ENCODE assay signal across 29 cellular contexts in the genomic region with DNA sequence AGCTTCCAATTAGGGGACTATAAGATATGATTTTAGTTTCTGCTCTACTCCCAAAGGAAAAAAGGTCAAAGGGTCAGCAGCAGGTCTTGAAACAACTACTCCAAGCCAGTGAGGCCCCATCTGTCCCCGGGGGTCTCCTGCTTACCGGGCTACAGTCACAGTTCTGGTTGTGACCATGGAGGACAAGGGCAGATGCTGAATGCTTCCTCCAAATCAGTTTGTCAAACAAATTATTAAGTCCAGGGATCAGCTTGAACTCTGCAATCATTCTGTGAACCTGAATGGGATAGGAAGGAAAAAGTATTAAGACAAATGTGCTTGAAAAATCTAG.
DNase-seq lines count a peak whose midpoint lies in the region; ATAC-seq and TF ChIP-seq lines count a peak whose summit lies in the region.
"Had no signal": no experiment of that assay in that cellular context is flagged by ENCODE, and none has a peak within 500 bp of the region (broad histone marks: within the 10 kb centered on the region; RNA-seq: fewer than 3 reads in every experiment).

No MANE protein-coding gene starts in this region.

- no peaks in the 10 kb centered on the region for H3K9me2 ChIP-seq in PC-9 (ENCODE audit: insufficient read depth)

- no peak for TF ChIP-seq POLR2A in body of pancreas (IDR thresholded peaks at IDR 0.05)

- no peak overlapping the region for H3K4me2 ChIP-seq in PC-9
- H3K4me2 ChIP-seq: GM23338, neural progenitor cell, smooth muscle cell had no signal

- peaks cover 21% of the 10 kb centered on the region for H3K36me3 Mint-ChIP-seq in activated naive CD8-positive, alpha-beta T cell treated with anti-CD3 and anti-CD28 coated beads, Interleukin-2, amount 50 U/mL, for 24 hours (ENCODE audit: low read depth)
- peaks cover 9% of the 10 kb centered on the region for H3K36me3 Mint-ChIP-seq in activated naive CD8-positive, alpha-beta T cell treated with anti-CD3 and anti-CD28 coated beads for 36 hours
- H3K36me3 Mint-ChIP-seq in neural crest cell (ENCODE audit: low read depth) (peaks cover 25% of the 10 kb centered on the region), type B pancreatic cell (peaks cover 42% of the 10 kb centered on the region)

- no peak for TF ChIP-seq CTCF in ascending aorta (IDR thresholded peaks at IDR 0.05)
- no peak for TF ChIP-seq CTCF in neural crest cell (conservative IDR thresholded peaks at IDR 0.05)
- TF ChIP-seq CTCF in type B pancreatic cell (conservative IDR thresholded peaks at IDR 0.05): no peak
- no peak for TF ChIP-seq CTCF in body of pancreas (IDR thresholded peaks at IDR 0.05)
- no peak for TF ChIP-seq CTCF in PC-9 (conservative IDR thresholded peaks at IDR 0.05)

- H3K4me1 Mint-ChIP-seq in activated naive CD8-positive, alpha-beta T cell treated with anti-CD3 and anti-CD28 coated beads, Interleukin-2, amount 50 U/mL, for 24 hours: no peaks in the 10 kb centered on the region
- H3K4me1 Mint-ChIP-seq in activated naive CD8-positive, alpha-beta T cell treated with anti-CD3 and anti-CD28 coated beads for 36 hours: no peaks in the 10 kb centered on the region
- H3K4me1 Mint-ChIP-seq in neural crest cell (peaks cover 36% of the 10 kb centered on the region), type B pancreatic cell (ENCODE audit: unreplicated experiment) (peaks cover 22% of the 10 kb centered on the region)
- H3K4me1 Mint-ChIP-seq: CD4-positive, alpha-beta memory T cell; GM23338; neural progenitor cell; T-cell had no signal

- peaks cover 3% of the 10 kb centered on the region; the same call in 1 of the 2 replicates for H3F3A ChIP-seq in PC-9 (ENCODE audit: insufficient read depth, low read depth)

- no peak overlapping the region for H2AFZ ChIP-seq in PC-9
- H2AFZ ChIP-seq: GM23338, neural progenitor cell, parathyroid adenoma had no signal

- H3K36me3 ChIP-seq in ascending aorta (peaks cover 54 to 83% of the 10 kb centered on the region in 2 donors), body of pancreas (replicated peaks in 1 of 2; ENCODE audit: insufficient read depth in 1 of 2, low read depth in 2 of 2) (peaks cover 15 to 24% of the 10 kb centered on the region in 2 donors), PC-9 (ENCODE audit: low read depth) (peaks cover 12% of the 10 kb centered on the region; the same call in 1 of the 2 replicates)
- H3K36me3 ChIP-seq: neural progenitor cell had no signal

- H3K27ac Mint-ChIP-seq in activated naive CD8-positive, alpha-beta T cell treated with anti-CD3 and anti-CD28 coated beads, Interleukin-2, amount 50 U/mL, for 24 hours: peak overlapping the region; percentile 5
- H3K27ac Mint-ChIP-seq in activated naive CD8-positive, alpha-beta T cell treated with anti-CD3 and anti-CD28 coated beads for 36 hours: no peak overlapping the region
- H3K27ac Mint-ChIP-seq in neural crest cell (ENCODE audit: unreplicated experiment) (peak overlapping the region; percentile 97), type B pancreatic cell (peak overlapping the region; percentile 33)
- H3K27ac Mint-ChIP-seq: GM23338, neural progenitor cell had no signal

- no peaks in the 10 kb centered on the region for H3K27me3 ChIP-seq in ascending aorta
- H3K27me3 ChIP-seq in body of pancreas: no peaks in the 10 kb centered on the region
- H3K27me3 ChIP-seq in PC-9 (ENCODE audit: insufficient read depth, low read depth): no peaks in the 10 kb centered on the region
- H3K27me3 ChIP-seq: neural progenitor cell had no signal

- H3K27me3 Mint-ChIP-seq in activated naive CD8-positive, alpha-beta T cell treated with anti-CD3 and anti-CD28 coated beads, Interleukin-2, amount 50 U/mL, for 24 hours: no peaks in the 10 kb centered on the region
- no peaks in the 10 kb centered on the region for H3K27me3 Mint-ChIP-seq in activated naive CD8-positive, alpha-beta T cell treated with anti-CD3 and anti-CD28 coated beads for 36 hours
- H3K27me3 Mint-ChIP-seq in neural crest cell (ENCODE audit: low read depth): no peaks in the 10 kb centered on the region
- no peaks in the 10 kb centered on the region for H3K27me3 Mint-ChIP-seq in type B pancreatic cell
- H3K27me3 Mint-ChIP-seq: brain; CD4-positive, alpha-beta memory T cell; T-cell had no signal

- intact Hi-C loops in ascending aorta (cut with DNase I) (no loop called here), body of pancreas (cut with DNase I) (no loop called here), PC-9 (cut with micrococcal nuclease; ENCODE audit: unreplicated experiment) (no loop called here)

- no peak overlapping the region for H3K4me3 ChIP-seq in ascending aorta
- no peak overlapping the region for H3K4me3 ChIP-seq in body of pancreas
- no peak overlapping the region for H3K4me3 ChIP-seq in PC-9
- H3K4me3 ChIP-seq: GM23338, K562, neural progenitor cell, smooth muscle cell had no signal

- H4K20me1 ChIP-seq in PC-9 (ENCODE audit: insufficient read depth): 0 out of 2 replicates have a peak, but pooled peaks cover 4% of the 10 kb centered on the region

- POLR2A ChIA-PET in PC-9 (lab: Charles Lee; ENCODE audit: unreplicated experiment): no interaction called here

- no peak for DNase-seq in activated naive CD8-positive, alpha-beta T cell treated with anti-CD3 and anti-CD28 coated beads, Interleukin-2, amount 50 U/mL, for 24 hours
- no peak for DNase-seq in activated naive CD8-positive, alpha-beta T cell treated with anti-CD3 and anti-CD28 coated beads for 36 hours
- DNase-seq in ascending aorta (ENCODE audit: low spot score in 2 of 2) (peak in 1 of 2 donors; percentile 22), neural crest cell (ENCODE audit: low read depth, low spot score) (no peak), type B pancreatic cell (ENCODE audit: extremely low spot score, unreplicated experiment) (peak; percentile 50), NCI-H82 (lab: John Stamatoyannopoulos, UW) (no peak), body of pancreas (no peak), PC-9 (no peak)
- DNase-seq: activated CD4-positive, alpha-beta T cell treated with anti-CD3 and anti-CD28 coated beads, Interleukin-2, amount 50 U/mL, for 1 hour; activated gamma-delta T cell treated with Interleukin-2 at 50 U/mL for 16 hours; AML-193; CD4-positive, alpha-beta memory T cell; DND-41; effector CD4-positive, alpha-beta T cell; left colon; NCI-H1092 treated with DMSO at 0.1 percent for 48 hours; NCI-H1694 treated with DMSO at 0.1 percent for 48 hours; NCI-H446 treated with DMSO at 0.1 percent for 48 hours; NCI-H774; RPMI8226; stimulated activated naive CD8-positive, alpha-beta T cell treated with anti-CD3 and anti-CD28 coated beads, Interleukin-15, Interleukin-2, amounts not matched to agents 100 U/mL and 50 U/mL, for 24 hours had no signal

- no peaks in the 10 kb centered on the region for H3K79me2 ChIP-seq in PC-9 (ENCODE audit: low read depth)
- H3K79me2 ChIP-seq: parathyroid adenoma had no signal

- CTCF ChIA-PET in PC-9 (lab: Charles Lee): no interaction called here

- ATAC-seq in activated naive CD8-positive, alpha-beta T cell treated with anti-CD3 and anti-CD28 coated beads, Interleukin-2, amount 50 U/mL, for 24 hours: no peak
- ATAC-seq in body of pancreas: no peak
- ATAC-seq: GM23338; K562; stimulated activated naive CD8-positive, alpha-beta T cell treated with anti-CD3 and anti-CD28 coated beads, Interleukin-15, Interleukin-2, amounts not matched to agents 100 U/mL and 50 U/mL, for 24 hours; T-cell had no signal

- H3K9me3 Mint-ChIP-seq in activated naive CD8-positive, alpha-beta T cell treated with anti-CD3 and anti-CD28 coated beads, Interleukin-2, amount 50 U/mL, for 24 hours: no peaks in the 10 kb centered on the region
- no peaks in the 10 kb centered on the region for H3K9me3 Mint-ChIP-seq in activated naive CD8-positive, alpha-beta T cell treated with anti-CD3 and anti-CD28 coated beads for 36 hours
- no peaks in the 10 kb centered on the region for H3K9me3 Mint-ChIP-seq in neural crest cell
- H3K9me3 Mint-ChIP-seq in type B pancreatic cell: no peaks in the 10 kb centered on the region
- H3K9me3 Mint-ChIP-seq: brain; CD4-positive, alpha-beta memory T cell; GM23338; T-cell had no signal

- 94% methylated on average over 2 of the region's 2 CpGs for WGBS in body of pancreas, 2 donors

- no peak overlapping the region for H3K4me3 Mint-ChIP-seq in activated naive CD8-positive, alpha-beta T cell treated with anti-CD3 and anti-CD28 coated beads, Interleukin-2, amount 50 U/mL, for 24 hours
- no peak overlapping the region for H3K4me3 Mint-ChIP-seq in activated naive CD8-positive, alpha-beta T cell treated with anti-CD3 and anti-CD28 coated beads for 36 hours
- H3K4me3 Mint-ChIP-seq in neural crest cell (peak overlapping the region; percentile 13), type B pancreatic cell (no peak overlapping the region)
- H3K4me3 Mint-ChIP-seq: brain; CD4-positive, alpha-beta memory T cell; GM23338; neural progenitor cell; T-cell had no signal

- H3K27ac ChIP-seq in ascending aorta (peak overlapping the region; percentile 0 to 6), body of pancreas (no peak overlapping the region), PC-9 (no peak overlapping the region)
- H3K27ac ChIP-seq: epithelial cell of prostate, neural progenitor cell, parathyroid adenoma had no signal

- H3K9me3 ChIP-seq in ascending aorta (no peaks in the 10 kb centered on the region), body of pancreas (no peaks in the 10 kb centered on the region), PC-9 (ENCODE audit: insufficient read depth, low read depth) (no peaks in the 10 kb centered on the region)

- BruUV-seq in PC-9 (replicated peaks; lab: Mats Ljungman, UMichigan): no TSS peak

- H3K4me1 ChIP-seq in ascending aorta: peaks cover 0 to 3% of the 10 kb centered on the region in 2 donors
- peaks cover 4% of the 10 kb centered on the region for H3K4me1 ChIP-seq in body of pancreas
- no peaks in the 10 kb centered on the region for H3K4me1 ChIP-seq in PC-9 (replicated peaks; ENCODE audit: insufficient read depth)
- H3K4me1 ChIP-seq: neural progenitor cell, parathyroid adenoma had no signal

Comparison
In these comparisons a context has a peak if more than half of its experiments do, and no peak if none do; other contexts are left out.
1. H3K27ac ChIP-seq: peak in ascending aorta (2 of 2); none in body of pancreas (0 of 4) and PC-9 (single experiment).